Comparison of ENCODE assay signal across 8 cellular contexts in genomic region chr4:102868782-102869568, GRCh38. TPM values are rescaled to one million over a fixed set of nuclear protein-coding genes. Genes with fewer than 3 reads are reported as not detected.
DNase-seq lines count a peak whose midpoint lies in the region; ATAC-seq and TF ChIP-seq lines count a peak whose summit lies in the region.

TSS of gene CISD2 (plus strand) at chr4:102868992. CDS start at chr4:102869085, 93 bp downstream.

- H3K4me1 ChIP-seq in breast epithelium = no peaks in the 10 kb centered on the region
- peaks cover 12% of the 10 kb centered on the region; the same call in 1 of the 2 replicates for H3K4me1 ChIP-seq in iPS-20b (ENCODE audit: insufficient read depth, low read length)

- DNase-seq in AG08395 (ENCODE audit: low spot score) = peak; percentile 94
- peak; percentile 92 for DNase-seq in NCI-H2227 (lab: John Stamatoyannopoulos, UW; ENCODE audit: unreplicated experiment)
- DNase-seq in WERI-Rb-1 = peak; percentile 96
- DNase-seq in breast epithelium (ENCODE audit: low spot score in 2 of 2) = peak; percentile 88 to 91

- peak; percentile 80 for TF ChIP-seq POLR2A in breast epithelium (IDR thresholded peaks at IDR 0.05)

- H3K4me3 ChIP-seq in WERI-Rb-1 (ENCODE audit: low read depth, low read length) (peak within 1 kb of the TSS; percentile 83), breast epithelium (peak within 1 kb of the TSS; percentile 63 to 77 (median 75)), iPS-20b (ENCODE audit: low read length) (peak within 1 kb of the TSS; percentile 82), skin epidermis (peak within 1 kb of the TSS; percentile 46 to 70 (median 67))

- H3K27ac ChIP-seq in WERI-Rb-1 (peak within 1 kb of the TSS; percentile 93), breast epithelium (peak within 1 kb of the TSS; percentile 97 to 98), iPS-20b (ENCODE audit: low read length) (peak within 1 kb of the TSS; percentile 89), skin epidermis (peak within 1 kb of the TSS; percentile 74 to 97 (median 91))

- H3K9ac ChIP-seq in iPS-20b (ENCODE audit: low read depth, low read length) = peak within 1 kb of the TSS; percentile 87

- TF ChIP-seq CTCF in WERI-Rb-1 (IDR thresholded peaks at IDR 0.05; ENCODE audit: low read depth, low read length) (no peak), breast epithelium (IDR thresholded peaks at IDR 0.05) (peak in 1 of 3 donors; percentile 26)

- H3K9me3 ChIP-seq in WERI-Rb-1 (ENCODE audit: severe bottlenecking) (no peaks in the 10 kb centered on the region), breast epithelium (no peaks in the 10 kb centered on the region), iPS-20b (ENCODE audit: insufficient read depth, low read depth, low read length) (no peaks in the 10 kb centered on the region)

- intact Hi-C loops in breast epithelium (cut with DNase I; ENCODE audit: low total_unique reads) = no loop called here

- H3K27me3 ChIP-seq in WERI-Rb-1 (ENCODE audit: insufficient read depth, low read depth, severe bottlenecking) = no peaks in the 10 kb centered on the region
- no peaks in the 10 kb centered on the region for H3K27me3 ChIP-seq in breast epithelium
- H3K27me3 ChIP-seq in iPS-20b (ENCODE audit: insufficient read depth, low read length) = no peaks in the 10 kb centered on the region

- ATAC-seq in GM18909 (IDR thresholded peaks at IDR 0.05; ENCODE audit: poor library complexity, unreplicated experiment) = peak; percentile 90
- ATAC-seq in HG03159 (IDR thresholded peaks at IDR 0.05; ENCODE audit: unreplicated experiment) = peak; percentile 86

- H3K36me3 ChIP-seq in WERI-Rb-1 = peaks cover 16% of the 10 kb centered on the region
- H3K36me3 ChIP-seq in breast epithelium = no peaks in the 10 kb centered on the region
- H3K36me3 ChIP-seq in iPS-20b (ENCODE audit: insufficient read depth, low read depth, low read length) = peaks cover 14% of the 10 kb centered on the region; the same call in 1 of the 2 replicates

RNA-seq across cellular contexts. Expression of gene CISD2, which starts in this region (rescaled TPM):
- total RNA-seq in breast epithelium = 10 to 100 TPM in 2 of 3 donors, 1 to 10 TPM in 1; 9.0 to 23.9 (median 17.4) TPM

Comparison
In these comparisons a context has a peak if more than half of its experiments do, and no peak if none do; other contexts are left out.
1. Peak in every context shown above with its lines: DNase-seq, ATAC-seq, H3K4me3 ChIP-seq and H3K27ac ChIP-seq.